In the genomic region with DNA sequence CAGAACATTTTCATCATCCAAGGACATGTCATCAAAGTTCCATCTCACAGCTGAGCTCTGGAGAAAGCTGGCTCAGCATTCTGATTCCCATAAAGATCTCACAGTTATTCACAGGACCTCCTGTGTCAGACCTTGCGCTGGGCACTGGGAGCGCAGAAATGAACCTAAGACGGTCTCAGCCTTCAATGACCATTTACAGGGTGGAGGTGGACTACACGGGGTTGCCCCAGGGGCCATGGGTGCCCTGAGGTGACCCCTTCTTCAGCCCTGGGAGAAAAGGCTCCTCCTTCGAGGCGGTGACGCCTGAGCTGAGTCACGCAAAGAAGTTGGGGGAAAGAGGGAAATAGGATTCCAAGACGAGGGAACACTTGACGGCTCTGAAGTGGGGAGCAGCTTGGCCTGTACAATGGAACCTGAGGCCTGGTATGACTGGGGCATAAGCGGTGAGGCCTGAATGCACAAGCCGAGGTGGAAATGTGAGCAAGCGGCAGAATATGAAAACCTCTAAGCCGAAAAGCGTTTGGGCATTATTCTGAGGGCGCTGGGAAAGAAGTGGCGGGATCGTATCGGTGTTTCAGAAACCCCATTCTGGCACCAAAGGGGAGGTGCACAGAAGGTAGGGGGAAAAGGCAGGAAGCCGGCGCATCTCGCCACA, we compare ENCODE assay signal across 8 cellular contexts. TPM values are rescaled to one million over a fixed set of nuclear protein-coding genes. Genes with fewer than 3 reads are reported as not detected.
DNase-seq lines count a peak whose midpoint lies in the region; ATAC-seq and TF ChIP-seq lines count a peak whose summit lies in the region.

No MANE protein-coding gene starts in this region.

- H3K27ac Mint-ChIP-seq in T-helper 2 cell treated with Interferon-gamma antibody and Interleukin-4, amounts not matched to agents 5 μg/mL and 100 μg/mL, for 36 hours: peak overlapping the region; percentile 99
- H3K27ac Mint-ChIP-seq in IgD-negative memory B cell (peak overlapping the region; percentile 93 to 98 (median 96)), nephron (peak overlapping the region; percentile 83 to 98 (median 96))
- H3K27ac Mint-ChIP-seq in activated CD8-positive, alpha-beta T cell treated with anti-CD3 and anti-CD28 coated beads for 36 hours: peak overlapping the region; percentile 97

- CTCF ChIA-PET in activated CD8-positive, alpha-beta T cell treated with anti-CD3 and anti-CD28 coated beads for 36 hours (lab: Charles Lee): interaction anchor here (0.6 to 1.4 kb wide), 3 partner anchors 29 to 273 kb away, joined by 3 to 5 read pairs (median 4); a partner anchor contains a TSS

- intact Hi-C loops in activated CD8-positive, alpha-beta T cell treated with anti-CD3 and anti-CD28 coated beads for 36 hours (cut with micrococcal nuclease): no loop called here

- peak overlapping the region; percentile 92 for H3K4me3 ChIP-seq in fibroblast of the aortic adventitia (ENCODE audit: low read depth, low read length)

- no peak for ATAC-seq in activated CD8-positive, alpha-beta T cell treated with anti-CD3 and anti-CD28 coated beads for 36 hours
- ATAC-seq in HG02938 (IDR thresholded peaks at IDR 0.05; ENCODE audit: unreplicated experiment): no peak
- ATAC-seq in HG03565 (IDR thresholded peaks at IDR 0.05; ENCODE audit: unreplicated experiment): no peak

- no peaks in the 10 kb centered on the region for H3K9me3 Mint-ChIP-seq in T-helper 2 cell treated with Interferon-gamma antibody and Interleukin-4, amounts not matched to agents 5 μg/mL and 100 μg/mL, for 36 hours
- H3K9me3 Mint-ChIP-seq in IgD-negative memory B cell (no peaks in the 10 kb centered on the region), nephron (no peaks in the 10 kb centered on the region)
- no peaks in the 10 kb centered on the region for H3K9me3 Mint-ChIP-seq in activated CD8-positive, alpha-beta T cell treated with anti-CD3 and anti-CD28 coated beads for 36 hours

- H3K4me3 Mint-ChIP-seq in T-helper 2 cell treated with Interferon-gamma antibody and Interleukin-4, amounts not matched to agents 5 μg/mL and 100 μg/mL, for 36 hours: peak overlapping the region; percentile 96
- H3K4me3 Mint-ChIP-seq in IgD-negative memory B cell (peak overlapping the region; percentile 91 to 98 (median 97)), nephron (peak overlapping the region; percentile 97)
- peak overlapping the region; percentile 94 for H3K4me3 Mint-ChIP-seq in activated CD8-positive, alpha-beta T cell treated with anti-CD3 and anti-CD28 coated beads for 36 hours

- peaks cover 27% of the 10 kb centered on the region for H3K4me1 Mint-ChIP-seq in T-helper 2 cell treated with Interferon-gamma antibody and Interleukin-4, amounts not matched to agents 5 μg/mL and 100 μg/mL, for 36 hours (ENCODE audit: low read depth)
- H3K4me1 Mint-ChIP-seq in IgD-negative memory B cell: peaks cover 26 to 29% (median 28%) of the 10 kb centered on the region in 3 donors
- peaks cover 40% of the 10 kb centered on the region for H3K4me1 Mint-ChIP-seq in activated CD8-positive, alpha-beta T cell treated with anti-CD3 and anti-CD28 coated beads for 36 hours (ENCODE audit: low read depth)
- peaks cover 22% of the 10 kb centered on the region for H3K4me1 Mint-ChIP-seq in nephron

- TF ChIP-seq CTCF in activated CD8-positive, alpha-beta T cell treated with anti-CD3 and anti-CD28 coated beads for 36 hours (IDR thresholded peaks at IDR 0.05): no peak
- TF ChIP-seq CTCF in fibroblast of the aortic adventitia (IDR thresholded peaks at IDR 0.05; ENCODE audit: insufficient read depth, low read length) (no peak), nephron (IDR thresholded peaks at IDR 0.05; ENCODE audit: unreplicated experiment in 3 of 3) (no peak)

- H3K36me3 Mint-ChIP-seq in T-helper 2 cell treated with Interferon-gamma antibody and Interleukin-4, amounts not matched to agents 5 μg/mL and 100 μg/mL, for 36 hours (ENCODE audit: low read depth): peaks cover 38% of the 10 kb centered on the region
- H3K36me3 Mint-ChIP-seq in IgD-negative memory B cell: peaks cover 4% of the 10 kb centered on the region
- peaks cover 35% of the 10 kb centered on the region for H3K36me3 Mint-ChIP-seq in activated CD8-positive, alpha-beta T cell treated with anti-CD3 and anti-CD28 coated beads for 36 hours (ENCODE audit: low read depth)
- H3K36me3 Mint-ChIP-seq in nephron (ENCODE audit: low read depth): peaks cover 19% of the 10 kb centered on the region

- POLR2A ChIA-PET in activated CD8-positive, alpha-beta T cell treated with anti-CD3 and anti-CD28 coated beads for 36 hours (lab: Charles Lee): interaction anchor here (0.6 to 1.9 kb wide), 7 partner anchors 9 to 338 kb away, joined by 3 to 5 read pairs (median 3); a partner anchor contains a TSS

- no peaks in the 10 kb centered on the region for H3K27me3 Mint-ChIP-seq in T-helper 2 cell treated with Interferon-gamma antibody and Interleukin-4, amounts not matched to agents 5 μg/mL and 100 μg/mL, for 36 hours (ENCODE audit: low read depth)
- no peaks in the 10 kb centered on the region for H3K27me3 Mint-ChIP-seq in IgD-negative memory B cell
- no peaks in the 10 kb centered on the region for H3K27me3 Mint-ChIP-seq in activated CD8-positive, alpha-beta T cell treated with anti-CD3 and anti-CD28 coated beads for 36 hours
- H3K27me3 Mint-ChIP-seq in nephron (ENCODE audit: low read depth): peaks cover 12% of the 10 kb centered on the region

- DNase-seq in T-helper 2 cell treated with Interferon-gamma antibody and Interleukin-4, amounts not matched to agents 5 μg/mL and 100 μg/mL, for 36 hours (ENCODE audit: low spot score): peak; percentile 17
- DNase-seq in T-helper 2 cell: no peak
- peak; percentile 37 for DNase-seq in activated CD8-positive, alpha-beta T cell treated with anti-CD3 and anti-CD28 coated beads for 36 hours
- peak; percentile 63 for DNase-seq in fibroblast of the aortic adventitia (ENCODE audit: low read depth)

RNA-seq across cellular contexts. Expression of a gene that starts 0.8 kb away (rescaled TPM):
- 8.8 TPM for polyA plus RNA-seq in IgD-negative memory B cell
- total RNA-seq in activated CD8-positive, alpha-beta T cell treated with anti-CD3 and anti-CD28 coated beads for 36 hours: 10 to 100 TPM; 17.1 to 19.4 TPM
- total RNA-seq in fibroblast of the aortic adventitia (ENCODE audit: low replicate concordance): 25.5 and 26.4 TPM in 2 replicates

RNA-seq across cellular contexts. Expression of a gene that starts 39.0 kb away (rescaled TPM):
- 0.15 TPM for polyA plus RNA-seq in IgD-negative memory B cell
- total RNA-seq in activated CD8-positive, alpha-beta T cell treated with anti-CD3 and anti-CD28 coated beads for 36 hours: 10 to 100 TPM; 51.0 to 51.8 TPM
- 0.49 and 12.6 TPM in 2 replicates for total RNA-seq in fibroblast of the aortic adventitia (ENCODE audit: low replicate concordance)

RNA-seq across cellular contexts. Expression of a gene that starts 39.2 kb away (rescaled TPM):
- 35.6 TPM for polyA plus RNA-seq in IgD-negative memory B cell
- 10 to 100 TPM; 81.3 to 85.8 TPM for total RNA-seq in activated CD8-positive, alpha-beta T cell treated with anti-CD3 and anti-CD28 coated beads for 36 hours
- total RNA-seq in fibroblast of the aortic adventitia (ENCODE audit: low replicate concordance): 8.7 and 12.4 TPM in 2 replicates

Comparison
In these comparisons a context has a peak if more than half of its experiments do, and no peak if none do; other contexts are left out.
1. DNase-seq: peak in T-helper 2 cell treated with Interferon-gamma antibody and Interleukin-4, amounts not matched to agents 5 μg/mL and 100 μg/mL, for 36 hours (single experiment), activated CD8-positive, alpha-beta T cell treated with anti-CD3 and anti-CD28 coated beads for 36 hours (single experiment) and fibroblast of the aortic adventitia (single experiment); none in T-helper 2 cell (0 of 5).
2. Peak in every context shown above with its lines, with median percentiles within 50 percentile points of each other: H3K27ac Mint-ChIP-seq and H3K4me3 Mint-ChIP-seq.